8 cellular contexts compared by ENCODE assay signal in genomic region chr5:80960531-80961375, GRCh38. TPM values are rescaled to one million over a fixed set of nuclear protein-coding genes. Genes with fewer than 3 reads are reported as not detected.
DNase-seq lines count a peak whose midpoint lies in the region; ATAC-seq and TF ChIP-seq lines count a peak whose summit lies in the region.

No MANE protein-coding gene starts in this region.

- H3K36me3 Mint-ChIP-seq in activated CD8-positive, alpha-beta memory T cell treated with anti-CD3 and anti-CD28 coated beads, Interleukin-2, amount 10 ng/mL, durations not matched to agents 7 days and 5 days, result peaks cover 8% of the 10 kb centered on the region
- peaks cover 14% of the 10 kb centered on the region for H3K36me3 Mint-ChIP-seq in stimulated activated effector memory CD8-positive, alpha-beta T cell treated with anti-CD3 and anti-CD28 coated beads, Interleukin-12 subunit alpha, Interleukin-12 subunit beta, amount 100 ng/mL, for 72 hours

- TF ChIP-seq CTCF in epithelial cell of proximal tubule (conservative IDR thresholded peaks at IDR 0.05; ENCODE audit: low read depth, low read length) (no peak), mucosa of descending colon (IDR thresholded peaks at IDR 0.05) (no peak)

- H3K27ac Mint-ChIP-seq in activated CD8-positive, alpha-beta memory T cell treated with anti-CD3 and anti-CD28 coated beads, Interleukin-2, amount 10 ng/mL, durations not matched to agents 7 days and 5 days, result peak overlapping the region; percentile 62
- H3K27ac Mint-ChIP-seq in stimulated activated effector memory CD8-positive, alpha-beta T cell treated with anti-CD3 and anti-CD28 coated beads, Interleukin-12 subunit alpha, Interleukin-12 subunit beta, amount 100 ng/mL, for 72 hours, result peak overlapping the region; percentile 46

- ATAC-seq in activated CD8-positive, alpha-beta memory T cell treated with anti-CD3 and anti-CD28 coated beads, Interleukin-2, amount 10 ng/mL, durations not matched to agents 7 days and 5 days, result peak; percentile 60
- peak; percentile 59 for ATAC-seq in mucosa of descending colon
- peak; percentile 64 for ATAC-seq in stimulated activated effector memory CD8-positive, alpha-beta T cell treated with anti-CD3 and anti-CD28 coated beads, Interleukin-12 subunit alpha, Interleukin-12 subunit beta, amount 100 ng/mL, for 72 hours
- no peak for ATAC-seq in GM19467 (IDR thresholded peaks at IDR 0.05; ENCODE audit: unreplicated experiment)

- H3K9me3 ChIP-seq in mucosa of descending colon, result no peaks in the 10 kb centered on the region

- DNase-seq in NCI-H1105 treated with DMSO at 0.1 percent for 48 hours (lab: John Stamatoyannopoulos, UW) (peak; percentile 10), NCI-H1105 (lab: John Stamatoyannopoulos, UW) (no peak), epithelial cell of proximal tubule (ENCODE audit: low read depth) (no peak), mucosa of descending colon (peak; percentile 28 to 54 (median 52)), ACHN (no peak)
- DNase-seq in activated CD8-positive, alpha-beta memory T cell treated with anti-CD3 and anti-CD28 coated beads, Interleukin-2, amount 10 ng/mL, durations not matched to agents 7 days and 5 days, result peak; percentile 61
- DNase-seq in stimulated activated effector memory CD8-positive, alpha-beta T cell treated with anti-CD3 and anti-CD28 coated beads, Interleukin-12 subunit alpha, Interleukin-12 subunit beta, amount 100 ng/mL, for 72 hours (ENCODE audit: low spot score in 2 of 2), result peak; percentile 28 to 76

- in situ Hi-C loops in ACHN (cut with HindIII; ENCODE audit: low pct_ligation_motif_present, low pct_unique_long_range_greater_than_20kb, low sequenced_read_pairs), result no loop called here

- H3K36me3 ChIP-seq in mucosa of descending colon (ENCODE audit: low read depth), result no peaks in the 10 kb centered on the region

- H3K4me3 Mint-ChIP-seq in activated CD8-positive, alpha-beta memory T cell treated with anti-CD3 and anti-CD28 coated beads, Interleukin-2, amount 10 ng/mL, durations not matched to agents 7 days and 5 days, result peak overlapping the region; percentile 81
- H3K4me3 Mint-ChIP-seq in stimulated activated effector memory CD8-positive, alpha-beta T cell treated with anti-CD3 and anti-CD28 coated beads, Interleukin-12 subunit alpha, Interleukin-12 subunit beta, amount 100 ng/mL, for 72 hours, result peak overlapping the region; percentile 70

- peak overlapping the region; percentile 70 for H3K4me3 ChIP-seq in epithelial cell of proximal tubule (ENCODE audit: low read depth, low read length)
- H3K4me3 ChIP-seq in mucosa of descending colon, result no peak overlapping the region

- peaks cover 20% of the 10 kb centered on the region for H3K27me3 Mint-ChIP-seq in activated CD8-positive, alpha-beta memory T cell treated with anti-CD3 and anti-CD28 coated beads, Interleukin-2, amount 10 ng/mL, durations not matched to agents 7 days and 5 days

- H3K9me3 Mint-ChIP-seq in activated CD8-positive, alpha-beta memory T cell treated with anti-CD3 and anti-CD28 coated beads, Interleukin-2, amount 10 ng/mL, durations not matched to agents 7 days and 5 days (ENCODE audit: low read depth), result no peaks in the 10 kb centered on the region
- no peaks in the 10 kb centered on the region for H3K9me3 Mint-ChIP-seq in stimulated activated effector memory CD8-positive, alpha-beta T cell treated with anti-CD3 and anti-CD28 coated beads, Interleukin-12 subunit alpha, Interleukin-12 subunit beta, amount 100 ng/mL, for 72 hours

- intact Hi-C loops in mucosa of descending colon (cut with DNase I, micrococcal nuclease), result no loop called here

- peaks cover 55% of the 10 kb centered on the region for H3K4me1 Mint-ChIP-seq in activated CD8-positive, alpha-beta memory T cell treated with anti-CD3 and anti-CD28 coated beads, Interleukin-2, amount 10 ng/mL, durations not matched to agents 7 days and 5 days
- peaks cover 49% of the 10 kb centered on the region for H3K4me1 Mint-ChIP-seq in stimulated activated effector memory CD8-positive, alpha-beta T cell treated with anti-CD3 and anti-CD28 coated beads, Interleukin-12 subunit alpha, Interleukin-12 subunit beta, amount 100 ng/mL, for 72 hours

- peaks cover 14% of the 10 kb centered on the region for H3K4me1 ChIP-seq in mucosa of descending colon (ENCODE audit: low read depth)

- CTCF ChIA-PET in activated CD8-positive, alpha-beta memory T cell treated with anti-CD3 and anti-CD28 coated beads, Interleukin-2, amount 10 ng/mL, durations not matched to agents 7 days and 5 days (lab: Charles Lee), result interaction anchor here (0.6 to 1.9 kb wide), 6 partner anchors 24 to 222 kb away, joined by 3 to 4 read pairs (median 3); no protein-coding TSS in a partner anchor

RNA-seq across cellular contexts. Expression of gene RASGRF2, which starts 0.6 kb away (rescaled TPM):
- total RNA-seq in activated CD8-positive, alpha-beta memory T cell treated with anti-CD3 and anti-CD28 coated beads, Interleukin-2, amount 10 ng/mL, durations not matched to agents 7 days and 5 days, result 10 to 100 TPM in 1 of 2 experiments, 1 to 10 TPM in 1; 4.8 to 12.3 TPM
- total RNA-seq in epithelial cell of proximal tubule, result 2.6 and 9.0 TPM in 2 replicates
- total RNA-seq in mucosa of descending colon, result 1 to 10 TPM; 2.0 to 8.0 (median 2.9) TPM

Comparison
In these comparisons a context has a peak if more than half of its experiments do, and no peak if none do; other contexts are left out.
1. DNase-seq: peak in NCI-H1105 treated with DMSO at 0.1 percent for 48 hours (single experiment), activated CD8-positive, alpha-beta memory T cell treated with anti-CD3 and anti-CD28 coated beads, Interleukin-2, amount 10 ng/mL, durations not matched to agents 7 days and 5 days (single experiment), mucosa of descending colon (3 of 3) and stimulated activated effector memory CD8-positive, alpha-beta T cell treated with anti-CD3 and anti-CD28 coated beads, Interleukin-12 subunit alpha, Interleukin-12 subunit beta, amount 100 ng/mL, for 72 hours (2 of 2); none in NCI-H1105 (single experiment), epithelial cell of proximal tubule (single experiment) and ACHN (single experiment).